1 cellular context compared by ENCODE assay signal in genomic region chr18:76566987-76567386, GRCh38.
TF ChIP-seq lines count a peak whose summit lies in the region.

No MANE protein-coding gene starts in this region.

TF ChIP-seq in H1, 55 proteins besides CTCF, POLR2A, EP300 and RAD21:
- TF ChIP-seq YY1 (IDR thresholded peaks at IDR 0.05; ENCODE audit: low read depth, low read length) = no peak
- no peak for TF ChIP-seq TAF1 (IDR thresholded peaks at IDR 0.05; ENCODE audit: low read depth, low read length)
